In genomic region chr1:36863061-36863460, GRCh38 we compare ENCODE assay signal across 7 cellular contexts.
"Had no signal": no experiment of that assay in that cellular context is flagged by ENCODE, and none has a peak within 500 bp of the region (broad histone marks: within the 10 kb centered on the region; RNA-seq: fewer than 3 reads in every experiment).

No MANE protein-coding gene starts in this region.

- H3K27ac ChIP-seq: HL-60, KMS-11 had no signal

- ATAC-seq: HepG2, K562 had no signal

- H3K4me3 ChIP-seq: K562 had no signal

- DNase-seq: IMR-90, KBM-7, KG1 had no signal
